ENCODE assay signal across 17 cellular contexts in the genomic region with DNA sequence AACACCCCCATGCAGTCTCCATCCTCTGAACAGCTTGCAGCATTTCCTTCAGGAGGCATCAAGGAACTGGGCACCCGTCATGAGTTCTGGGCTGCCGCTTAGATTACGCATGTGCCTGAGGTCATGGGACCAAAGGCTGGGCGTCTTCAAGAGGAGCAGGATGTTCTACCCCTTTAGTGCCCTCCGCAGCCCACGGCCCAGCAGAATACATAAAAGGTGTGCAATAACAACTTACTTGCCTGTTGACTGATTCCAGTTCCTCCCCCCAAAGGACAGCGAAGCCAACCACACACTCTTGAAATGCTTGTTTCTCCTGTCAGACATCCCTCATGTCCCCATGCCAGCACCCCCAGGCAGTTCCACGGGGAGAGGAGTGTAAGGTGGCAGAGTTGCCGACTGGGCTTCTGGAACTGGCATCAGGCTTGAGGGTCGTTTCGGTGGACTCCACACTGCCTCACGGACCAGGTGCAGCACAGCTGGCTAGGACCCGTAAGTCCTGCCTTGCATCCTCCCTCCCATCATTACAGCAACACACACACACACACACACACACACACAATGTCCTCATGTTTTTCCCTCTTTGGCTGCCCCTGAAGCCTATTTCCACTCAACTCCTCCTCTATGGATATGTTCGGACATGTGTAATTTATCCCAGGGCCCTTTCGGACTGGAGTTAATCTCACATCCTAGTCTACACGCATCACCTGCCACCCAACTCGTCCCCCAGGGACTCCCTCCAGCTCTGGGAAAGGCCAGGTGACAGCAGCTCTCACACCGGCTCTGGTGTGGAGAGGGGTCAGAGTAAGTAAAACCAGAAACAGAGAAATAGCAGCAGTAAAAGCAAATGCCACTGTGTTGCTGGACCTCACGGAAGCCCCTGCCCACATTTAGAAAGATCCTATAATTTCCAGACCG.
A peak's percentile ranks its signal among the peaks of the same experiment; 100 is the strongest.
DNase-seq lines count a peak whose midpoint lies in the region; ATAC-seq and TF ChIP-seq lines count a peak whose summit lies in the region.
"Had no signal": no experiment of that assay in that cellular context is flagged by ENCODE, and none has a peak within 500 bp of the region (broad histone marks: within the 10 kb centered on the region; RNA-seq: fewer than 3 reads in every experiment).

No MANE protein-coding gene starts in this region.

- H3K9me3 ChIP-seq in neuronal stem cell (replicated peaks in 1 of 2; ENCODE audit: control insufficient read depth in 2 of 2, insufficient read depth in 1 of 2, low read depth in 1 of 2, low read length in 2 of 2) (no peaks in the 10 kb centered on the region), breast epithelium (no peaks in the 10 kb centered on the region)
- H3K9me3 ChIP-seq: BE2C, right atrium auricular region had no signal

- peak overlapping the region; percentile 76 for H2AFZ ChIP-seq in neuronal stem cell (ENCODE audit: low read length)

- TF ChIP-seq CTCF in GM12865 (IDR thresholded peaks at IDR 0.05; ENCODE audit: insufficient read depth, low read depth, low read length, missing control alignments) = no peak
- no peak for TF ChIP-seq CTCF in breast epithelium (IDR thresholded peaks at IDR 0.05)

- H3K79me1 ChIP-seq in neuronal stem cell (ENCODE audit: low read depth, low read length) = no peaks in the 10 kb centered on the region

- intact Hi-C loops in breast epithelium (cut with DNase I; ENCODE audit: low total_unique reads) = no loop called here

- DNase-seq in GM12865 (ENCODE audit: low read depth) (peak; percentile 69), neuronal stem cell (ENCODE audit: low spot score) (no peak), breast epithelium (ENCODE audit: low spot score in 2 of 2) (no peak), NK-92 (lab: John Stamatoyannopoulos, UW; ENCODE audit: unreplicated experiment) (no peak), NCI-H1092 (lab: John Stamatoyannopoulos, UW) (no peak)
- no peak for DNase-seq in activated naive CD8-positive, alpha-beta T cell treated with anti-CD3 and anti-CD28 coated beads, Interleukin-2, amount 50 U/mL, for 24 hours
- DNase-seq: BE2C; KG1; NCI-H1930; NK-92 treated with Interleukin-12 subunit alpha and Interleukin-12 subunit beta, amount 100 ng/mL, for 24 hours; stimulated activated CD4-positive, alpha-beta T cell treated with anti-CD3 and anti-CD28 coated beads, Interleukin-4, amount 100 ng/mL, for 4 hours; stimulated activated naive CD4-positive, alpha-beta T cell treated with Interleukin-2 at 50 U/mL for 16 hours; WERI-Rb-1 had no signal

- H3K9me3 Mint-ChIP-seq in activated naive CD8-positive, alpha-beta T cell treated with anti-CD3 and anti-CD28 coated beads, Interleukin-2, amount 50 U/mL, for 24 hours = no peaks in the 10 kb centered on the region

- no peak overlapping the region for H3K9ac ChIP-seq in neuronal stem cell (ENCODE audit: low read depth, low read length, poor library complexity)

- H3K36me3 ChIP-seq in neuronal stem cell (replicated peaks in 1 of 2; ENCODE audit: control insufficient read depth in 2 of 2, insufficient read depth in 2 of 2, low read length in 2 of 2) (no peaks in the 10 kb centered on the region), breast epithelium (no peaks in the 10 kb centered on the region)
- H3K36me3 ChIP-seq: BE2C, right atrium auricular region, WERI-Rb-1 had no signal

- no peak overlapping the region for H3K4me2 ChIP-seq in neuronal stem cell (ENCODE audit: insufficient read depth, low read length, poor library complexity, severe bottlenecking)

- ATAC-seq in HG02759 (IDR thresholded peaks at IDR 0.05; ENCODE audit: unreplicated experiment) (peak; percentile 14), GM21825 (IDR thresholded peaks at IDR 0.05; ENCODE audit: unreplicated experiment) (no peak)
- ATAC-seq in activated naive CD8-positive, alpha-beta T cell treated with anti-CD3 and anti-CD28 coated beads, Interleukin-2, amount 50 U/mL, for 24 hours = no peak

- no peak overlapping the region for H3K23ac ChIP-seq in neuronal stem cell (ENCODE audit: low read depth, low read length, poor library complexity)

- peak overlapping the region; percentile 16 for H2BK5ac ChIP-seq in neuronal stem cell (ENCODE audit: low read length)

- H3K36me3 Mint-ChIP-seq in activated naive CD8-positive, alpha-beta T cell treated with anti-CD3 and anti-CD28 coated beads, Interleukin-2, amount 50 U/mL, for 24 hours (ENCODE audit: low read depth) = no peaks in the 10 kb centered on the region

- peaks cover 7% of the 10 kb centered on the region for H3K27me3 Mint-ChIP-seq in activated naive CD8-positive, alpha-beta T cell treated with anti-CD3 and anti-CD28 coated beads, Interleukin-2, amount 50 U/mL, for 24 hours

- no peak overlapping the region for H4K8ac ChIP-seq in neuronal stem cell (ENCODE audit: low read depth, low read length)

- no peak overlapping the region for H3K4me3 Mint-ChIP-seq in activated naive CD8-positive, alpha-beta T cell treated with anti-CD3 and anti-CD28 coated beads, Interleukin-2, amount 50 U/mL, for 24 hours

- H3K4me3 ChIP-seq in GM12865 (ENCODE audit: low read depth, low read length) (peak overlapping the region; percentile 12), neuronal stem cell (ENCODE audit: low read length in 2 of 2) (no peak overlapping the region), breast epithelium (no peak overlapping the region)
- H3K4me3 ChIP-seq: right atrium auricular region, SK-N-MC had no signal

- H3K18ac ChIP-seq in neuronal stem cell (ENCODE audit: low read length) = peak overlapping the region; percentile 92

- H3K4ac ChIP-seq in neuronal stem cell (ENCODE audit: low read length) = no peak overlapping the region

- H2BK12ac ChIP-seq in neuronal stem cell (ENCODE audit: low read length) = no peak overlapping the region

- WGBS in neuronal stem cell (ENCODE audit: extremely low coverage in 2 of 2, insufficient read length in 2 of 2, insufficient replicate concordance in 1 of 2), 2 donors = no CpG with 5 or more reads among the region's 20 CpGs

- H3K14ac ChIP-seq in neuronal stem cell (ENCODE audit: low read length) = peak overlapping the region; percentile 83

- no peak overlapping the region for H2BK120ac ChIP-seq in neuronal stem cell (ENCODE audit: low read depth, low read length)

- peak overlapping the region; percentile 23 for H3K27ac ChIP-seq in neuronal stem cell (replicated peaks; ENCODE audit: low read length)
- no peak overlapping the region for H3K27ac ChIP-seq in breast epithelium
- H3K27ac ChIP-seq: right atrium auricular region, SK-N-MC, WERI-Rb-1 had no signal

- H3K27me3 ChIP-seq in neuronal stem cell (ENCODE audit: control insufficient read depth in 3 of 3, insufficient read depth in 3 of 3, low read depth in 1 of 3, low read length in 3 of 3) (no peaks in the 10 kb centered on the region), breast epithelium (no peaks in the 10 kb centered on the region)
- H3K27me3 ChIP-seq: BE2C, right atrium auricular region had no signal

- H2AK5ac ChIP-seq in neuronal stem cell (ENCODE audit: low read depth, low read length) = peak overlapping the region; percentile 11

- peak overlapping the region; percentile 38 for H2BK15ac ChIP-seq in neuronal stem cell (ENCODE audit: low read length)

- peak overlapping the region; percentile 56 for H4K91ac ChIP-seq in neuronal stem cell (ENCODE audit: low read depth, low read length, poor library complexity)

- H3K4me1 Mint-ChIP-seq in activated naive CD8-positive, alpha-beta T cell treated with anti-CD3 and anti-CD28 coated beads, Interleukin-2, amount 50 U/mL, for 24 hours = peaks cover 36% of the 10 kb centered on the region

- H3K4me1 ChIP-seq in neuronal stem cell (ENCODE audit: control insufficient read depth in 2 of 2, insufficient read depth in 1 of 2, low read depth in 1 of 2, low read length in 2 of 2) = peaks cover 0 to 19% of the 10 kb centered on the region in 2 donors
- H3K4me1 ChIP-seq in breast epithelium = no peaks in the 10 kb centered on the region
- H3K4me1 ChIP-seq: BE2C, right atrium auricular region had no signal

- peak overlapping the region; percentile 53 for H3K27ac Mint-ChIP-seq in activated naive CD8-positive, alpha-beta T cell treated with anti-CD3 and anti-CD28 coated beads, Interleukin-2, amount 50 U/mL, for 24 hours

- no peak for TF ChIP-seq POLR2A in breast epithelium (IDR thresholded peaks at IDR 0.05)
